ENCODE assay signal across 1 cellular context in genomic region chr7:20305726-20306125, GRCh38.
TF ChIP-seq lines count a peak whose summit lies in the region.

No MANE protein-coding gene starts in this region.

TF ChIP-seq in IMR-90, 13 proteins besides CTCF, POLR2A, EP300 and RAD21 (continued from another document):
- TF ChIP-seq MAZ (IDR thresholded peaks at IDR 0.05; ENCODE audit: borderline replicate concordance, low read depth, low read length) (no peak), RFX5 (IDR thresholded peaks at IDR 0.05; ENCODE audit: low read depth, low read length) (no peak), MXI1 (IDR thresholded peaks at IDR 0.05; ENCODE audit: borderline replicate concordance, low read depth, low read length) (no peak), FOS (IDR thresholded peaks at IDR 0.05; ENCODE audit: low read depth, low read length) (no peak), BHLHE40 (IDR thresholded peaks at IDR 0.05; ENCODE audit: low read depth, low read length) (no peak), ELK1 (IDR thresholded peaks at IDR 0.05; ENCODE audit: borderline replicate concordance, low read depth, low read length) (no peak)
